In the genomic region with DNA sequence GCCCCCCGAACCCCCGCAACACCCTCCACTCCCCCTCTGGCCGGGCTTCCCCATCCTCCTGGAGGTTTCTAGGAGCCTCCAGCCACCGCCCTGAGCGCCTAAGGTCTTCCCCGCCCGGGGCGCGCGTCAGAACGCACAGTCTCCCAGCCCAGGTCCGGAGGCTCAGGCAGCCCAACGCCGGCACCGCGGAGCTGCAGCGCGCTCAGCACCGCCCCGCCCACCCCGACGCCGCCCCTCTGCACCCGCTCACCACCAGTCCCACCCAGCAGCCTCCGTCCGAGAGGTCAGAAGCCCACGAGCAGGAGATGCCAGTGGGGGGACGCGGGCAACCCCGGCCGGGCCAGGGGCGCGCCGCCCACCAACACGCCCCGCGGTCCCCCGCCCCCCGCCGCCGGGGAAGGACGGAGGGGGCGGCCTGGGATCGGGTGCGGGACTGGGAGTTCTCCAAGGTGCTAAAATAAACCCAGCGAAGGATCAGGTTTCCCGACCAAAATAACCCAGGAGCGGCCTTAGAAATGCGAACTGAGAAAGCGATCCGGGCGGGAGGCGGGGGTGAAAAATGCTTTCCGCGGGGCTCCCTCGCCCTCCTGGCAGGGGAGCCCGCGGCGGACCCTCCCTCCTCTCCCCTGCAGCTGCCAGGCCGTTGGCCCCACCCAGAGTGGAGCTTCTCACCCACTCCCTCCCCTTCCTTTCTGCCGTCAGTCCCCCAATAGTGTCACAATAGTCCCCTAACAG, we compare ENCODE assay signal across 11 cellular contexts. TPM values are rescaled to one million over a fixed set of nuclear protein-coding genes. Genes with fewer than 3 reads are reported as not detected.
DNase-seq lines count a peak whose midpoint lies in the region; ATAC-seq and TF ChIP-seq lines count a peak whose summit lies in the region.
"Had no signal": no experiment of that assay in that cellular context is flagged by ENCODE, and none has a peak within 500 bp of the region (broad histone marks: within the 10 kb centered on the region; RNA-seq: fewer than 3 reads in every experiment).

No MANE protein-coding gene starts in this region.

- H3K4me3 ChIP-seq in neural cell (ENCODE audit: low read length) = peak overlapping the region; percentile 53
- H3K4me3 ChIP-seq: GM12878 had no signal

- no peaks in the 10 kb centered on the region for H3K27me3 ChIP-seq in CD4-positive, alpha-beta T cell (ENCODE audit: control insufficient read depth, insufficient read depth, low read length)
- H3K27me3 ChIP-seq in neural cell (ENCODE audit: insufficient read depth, low read depth, low read length) = peaks cover 24% of the 10 kb centered on the region

- CTCF ChIA-PET in CD4-positive, alpha-beta T cell (lab: Charles Lee) = no interaction called here

- ATAC-seq in CD4-positive, alpha-beta T cell (ENCODE audit: poor library complexity) = no peak
- ATAC-seq in GM21423 (IDR thresholded peaks at IDR 0.05; ENCODE audit: unreplicated experiment) = no peak
- ATAC-seq: GM12878 had no signal

- H3K9me3 Mint-ChIP-seq in CD4-positive, alpha-beta T cell = no peaks in the 10 kb centered on the region
- no peaks in the 10 kb centered on the region for H3K9me3 Mint-ChIP-seq in endothelial cell (ENCODE audit: unreplicated experiment)

- no peaks in the 10 kb centered on the region for H3K79me2 ChIP-seq in neural cell (replicated peaks; ENCODE audit: insufficient read depth, low read length)

- no peak for DNase-seq in CD4-positive, alpha-beta T cell
- DNase-seq in Kasumi-1 (lab: John Stamatoyannopoulos, UW) (peak; percentile 25 to 50), endothelial cell (ENCODE audit: low spot score) (peak; percentile 54), COR-L47 (lab: John Stamatoyannopoulos, UW) (no peak), COLO829 (ENCODE audit: low spot score) (no peak), T-helper 1 cell (no peak)
- DNase-seq: activated effector memory CD4-positive, alpha-beta T cell treated with Interleukin-2 at 50 U/mL for 16 hours; OCI-M1 had no signal

- no peak overlapping the region for H3K4me2 ChIP-seq in neural cell (ENCODE audit: low read length)

- H4K20me1 ChIP-seq in neural cell (ENCODE audit: insufficient read depth) = no peaks in the 10 kb centered on the region

- peaks cover 36% of the 10 kb centered on the region for H3K4me1 Mint-ChIP-seq in CD4-positive, alpha-beta T cell (ENCODE audit: low read depth)
- peaks cover 7% of the 10 kb centered on the region for H3K4me1 Mint-ChIP-seq in endothelial cell (ENCODE audit: unreplicated experiment)

- no peak for TF ChIP-seq RAD21 in neural cell (conservative IDR thresholded peaks at IDR 0.05)

- peak overlapping the region; percentile 66 for H3K4me3 Mint-ChIP-seq in CD4-positive, alpha-beta T cell
- H3K4me3 Mint-ChIP-seq in endothelial cell (ENCODE audit: unreplicated experiment) = no peak overlapping the region

- no peak overlapping the region for H3K27ac Mint-ChIP-seq in CD4-positive, alpha-beta T cell
- H3K27ac Mint-ChIP-seq in endothelial cell (ENCODE audit: unreplicated experiment) = no peak overlapping the region

- no peak for TF ChIP-seq EP300 in neural cell (conservative IDR thresholded peaks at IDR 0.05; ENCODE audit: poor library complexity, severe bottlenecking)

- TF ChIP-seq CTCF in CD4-positive, alpha-beta T cell (IDR thresholded peaks at IDR 0.05) = no peak
- no peak for TF ChIP-seq CTCF in endothelial cell (IDR thresholded peaks at IDR 0.05; ENCODE audit: unreplicated experiment)
- TF ChIP-seq CTCF in neural cell (IDR thresholded peaks at IDR 0.05; ENCODE audit: poor library complexity, severe bottlenecking) = no peak

- intact Hi-C loops in CD4-positive, alpha-beta T cell (cut with DNase I, micrococcal nuclease) = loop anchor here in 1 of 2 experiments (5.0 kb wide), 1 partner anchor 54 kb away; no protein-coding TSS in a partner anchor

- H3K27ac ChIP-seq in CD4-positive, alpha-beta T cell (ENCODE audit: low read depth, low read length) = no peak overlapping the region
- no peak overlapping the region for H3K27ac ChIP-seq in neural cell (ENCODE audit: low read length)

- H3K9me3 ChIP-seq in CD4-positive, alpha-beta T cell (ENCODE audit: control insufficient read depth, low read length) = no peaks in the 10 kb centered on the region
- H3K9me3 ChIP-seq in neural cell (ENCODE audit: low read length) = no peaks in the 10 kb centered on the region

- H3K36me3 ChIP-seq in neural cell (ENCODE audit: insufficient read depth, low read length) = no peaks in the 10 kb centered on the region

- H2AFZ ChIP-seq in neural cell (ENCODE audit: low read depth, low read length) = no peak overlapping the region

- no peaks in the 10 kb centered on the region for H3F3A ChIP-seq in neural cell (ENCODE audit: insufficient read depth, low read length, poor library complexity, severe bottlenecking)

- no peaks in the 10 kb centered on the region for H3K9me2 ChIP-seq in neural cell (ENCODE audit: insufficient read depth, low read length)

- peaks cover 4% of the 10 kb centered on the region for H3K36me3 Mint-ChIP-seq in CD4-positive, alpha-beta T cell (ENCODE audit: low read depth)
- H3K36me3 Mint-ChIP-seq in endothelial cell (ENCODE audit: low read depth, unreplicated experiment) = peaks cover 6% of the 10 kb centered on the region

- H3K27me3 Mint-ChIP-seq in CD4-positive, alpha-beta T cell = no peaks in the 10 kb centered on the region
- H3K27me3 Mint-ChIP-seq in endothelial cell (ENCODE audit: unreplicated experiment) = peaks cover 19% of the 10 kb centered on the region

- peak overlapping the region; percentile 16 for H3K9ac ChIP-seq in neural cell (ENCODE audit: low read length)

- POLR2A ChIA-PET in CD4-positive, alpha-beta T cell (lab: Charles Lee) = interaction anchor here (0.7 to 0.8 kb wide), 3 partner anchors 14 to 986 kb away, joined by 3 to 5 read pairs (median 3); no protein-coding TSS in a partner anchor

TF ChIP-seq in neural cell, 6 proteins besides CTCF, POLR2A, EP300 and RAD21:
- no peak for TF ChIP-seq EZH2 (IDR thresholded peaks at IDR 0.05; ENCODE audit: borderline replicate concordance, insufficient read depth, low read length, poor library complexity, severe bottlenecking)
- TF ChIP-seq MXI1 (conservative IDR thresholded peaks at IDR 0.05; ENCODE audit: poor library complexity, severe bottlenecking) = no peak
- TF ChIP-seq, protein P1, sequence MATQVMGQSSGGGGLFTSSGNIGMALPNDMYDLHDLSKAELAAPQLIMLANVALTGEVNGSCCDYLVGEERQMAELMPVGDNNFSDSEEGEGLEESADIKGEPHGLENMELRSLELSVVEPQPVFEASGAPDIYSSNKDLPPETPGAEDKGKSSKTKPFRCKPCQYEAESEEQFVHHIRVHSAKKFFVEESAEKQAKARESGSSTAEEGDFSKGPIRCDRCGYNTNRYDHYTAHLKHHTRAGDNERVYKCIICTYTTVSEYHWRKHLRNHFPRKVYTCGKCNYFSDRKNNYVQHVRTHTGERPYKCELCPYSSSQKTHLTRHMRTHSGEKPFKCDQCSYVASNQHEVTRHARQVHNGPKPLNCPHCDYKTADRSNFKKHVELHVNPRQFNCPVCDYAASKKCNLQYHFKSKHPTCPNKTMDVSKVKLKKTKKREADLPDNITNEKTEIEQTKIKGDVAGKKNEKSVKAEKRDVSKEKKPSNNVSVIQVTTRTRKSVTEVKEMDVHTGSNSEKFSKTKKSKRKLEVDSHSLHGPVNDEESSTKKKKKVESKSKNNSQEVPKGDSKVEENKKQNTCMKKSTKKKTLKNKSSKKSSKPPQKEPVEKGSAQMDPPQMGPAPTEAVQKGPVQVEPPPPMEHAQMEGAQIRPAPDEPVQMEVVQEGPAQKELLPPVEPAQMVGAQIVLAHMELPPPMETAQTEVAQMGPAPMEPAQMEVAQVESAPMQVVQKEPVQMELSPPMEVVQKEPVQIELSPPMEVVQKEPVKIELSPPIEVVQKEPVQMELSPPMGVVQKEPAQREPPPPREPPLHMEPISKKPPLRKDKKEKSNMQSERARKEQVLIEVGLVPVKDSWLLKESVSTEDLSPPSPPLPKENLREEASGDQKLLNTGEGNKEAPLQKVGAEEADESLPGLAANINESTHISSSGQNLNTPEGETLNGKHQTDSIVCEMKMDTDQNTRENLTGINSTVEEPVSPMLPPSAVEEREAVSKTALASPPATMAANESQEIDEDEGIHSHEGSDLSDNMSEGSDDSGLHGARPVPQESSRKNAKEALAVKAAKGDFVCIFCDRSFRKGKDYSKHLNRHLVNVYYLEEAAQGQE (IDR thresholded peaks at IDR 0.05; ENCODE audit: borderline replicate concordance) = no peak
- TF ChIP-seq POLR2AphosphoS5 (IDR thresholded peaks at IDR 0.05) = no peak
- no peak for TF ChIP-seq SMC3 (conservative IDR thresholded peaks at IDR 0.05; ENCODE audit: poor library complexity)
TF ChIP-seq in neural cell: peak in this region for 0.

RNA-seq across cellular contexts. Expression of gene FAM78A, which starts 6.5 kb away (rescaled TPM):
- total RNA-seq in CD4-positive, alpha-beta T cell = 10 to 100 TPM; 62.4 to 62.7 TPM
- total RNA-seq in endothelial cell (ENCODE audit: unreplicated experiment) = 73.4 TPM
- polyA plus RNA-seq in neural cell = 0.47 and 0.62 TPM in 2 replicates
- 1.2 and 1.5 TPM in 2 replicates for polyA minus RNA-seq in neural cell

RNA-seq across cellular contexts. Expression of gene PLPP7, which starts 6.7 kb away (rescaled TPM):
- under 1 TPM in 1 of 2 experiments, not detected in 1; 0.22 TPM for total RNA-seq in CD4-positive, alpha-beta T cell
- total RNA-seq in endothelial cell (ENCODE audit: unreplicated experiment) = 4.9 TPM
- 0.87 and 1.6 TPM in 2 replicates for polyA plus RNA-seq in neural cell
- 1.2 and 1.9 TPM in 2 replicates for polyA minus RNA-seq in neural cell

Comparison
In these comparisons a context has a peak if more than half of its experiments do, and no peak if none do; other contexts are left out.
1. DNase-seq: peak in Kasumi-1 (2 of 2) and endothelial cell (single experiment); none in CD4-positive, alpha-beta T cell (0 of 10), COR-L47 (single experiment), COLO829 (single experiment) and T-helper 1 cell (0 of 5).